In the genomic region with DNA sequence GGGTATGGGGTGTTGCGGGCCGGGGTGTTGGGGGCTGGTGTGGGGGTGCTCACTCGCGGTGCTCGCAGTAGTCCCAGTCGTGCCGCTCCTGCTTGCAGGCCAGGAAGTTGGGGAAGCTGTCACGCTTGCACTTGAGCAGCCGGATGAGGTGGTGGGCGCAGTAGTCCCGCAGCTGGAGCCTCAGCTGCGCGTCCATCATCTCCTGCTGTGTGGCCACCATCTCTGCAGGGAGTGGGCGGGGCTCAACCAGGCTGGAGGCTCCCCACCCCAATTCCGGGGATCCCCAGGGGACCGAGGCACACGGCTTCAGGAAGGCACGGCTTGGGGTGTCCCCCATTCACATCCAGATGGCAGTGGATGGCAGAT, we compare ENCODE assay signal across 31 cellular contexts. TPM values are rescaled to one million over a fixed set of nuclear protein-coding genes. Genes with fewer than 3 reads are reported as not detected.
"Had no signal": no experiment of that assay in that cellular context is flagged by ENCODE, and none has a peak within 500 bp of the region (broad histone marks: within the 10 kb centered on the region; RNA-seq: fewer than 3 reads in every experiment).

No MANE protein-coding gene starts in this region.

- H3K9me3 Mint-ChIP-seq: activated naive CD8-positive, alpha-beta T cell treated with anti-CD3 and anti-CD28 coated beads for 36 hours; activated T-helper 2 cell treated with anti-CD3 and anti-CD28 coated beads, Interferon-gamma antibody, Interleukin-2, Interleukin-4, amounts not matched to agents 10 μg/mL and 5 μg/mL and 100 μg/mL, durations not matched to agents 14 hours and 24 hours and 36 hours; mesothelial cell of epicardium; naive B cell; neural crest cell; T-helper 1 cell treated with Interleukin-12 subunit alpha and Interleukin-12 subunit beta and Interleukin-4 antibody, amounts not matched to agents 30 μg/mL and 1 μg/mL, for 36 hours had no signal

- H3K4me3 ChIP-seq: adrenal gland, body of pancreas, esophagus muscularis mucosa, heart left ventricle, pancreas, prostate gland, sigmoid colon, suprapubic skin, tibial artery, upper lobe of right lung had no signal

- DNase-seq: activated CD4-positive, alpha-beta T cell treated with anti-CD3 and anti-CD28 coated beads for 4 hours; activated CD4-positive, alpha-beta T cell treated with anti-CD3 and anti-CD28 coated beads, Interleukin-2, amount 50 U/mL, for 48 hours; activated naive CD4-positive, alpha-beta T cell; activated naive CD8-positive, alpha-beta T cell treated with anti-CD3 and anti-CD28 coated beads for 36 hours; activated T-cell treated with anti-CD3 and anti-CD28 coated beads, Interleukin-2, amount 50 U/mL, for 48 hours; adrenal gland; aorta; body of pancreas; foreskin keratinocyte; heart left ventricle; hypothalamus; naive B cell; nucleus accumbens; sigmoid colon; small intestine; stimulated activated CD4-positive, alpha-beta T cell treated with anti-CD3 and anti-CD28 coated beads, Interleukin-1b, Interleukin-23, amount 100 ng/mL, for 48 hours; stimulated activated CD4-positive, alpha-beta T cell treated with anti-CD3 and anti-CD28 coated beads, Interleukin-4, amount 100 ng/mL, for 4 hours; stimulated activated CD8-positive, alpha-beta memory T cell treated with anti-CD3 and anti-CD28 coated beads, Interleukin-4, amount 100 ng/mL, for 48 hours; stimulated activated naive CD4-positive, alpha-beta T cell; T-helper 9 cell; tibial artery; upper lobe of right lung had no signal

- H3K4me3 Mint-ChIP-seq: activated naive CD8-positive, alpha-beta T cell treated with anti-CD3 and anti-CD28 coated beads for 36 hours; mesothelial cell of epicardium; T-helper 1 cell treated with Interleukin-12 subunit alpha and Interleukin-12 subunit beta and Interleukin-4 antibody, amounts not matched to agents 30 μg/mL and 1 μg/mL, for 36 hours had no signal

- H3K9me3 ChIP-seq: adrenal gland, body of pancreas, esophagus muscularis mucosa, heart left ventricle, pancreas, prostate gland, sigmoid colon, suprapubic skin, tibial artery, upper lobe of right lung had no signal

- H3K36me3 Mint-ChIP-seq: naive B cell had no signal

- H3K27ac Mint-ChIP-seq: activated T-helper 2 cell treated with anti-CD3 and anti-CD28 coated beads, Interferon-gamma antibody, Interleukin-2, Interleukin-4, amounts not matched to agents 10 μg/mL and 5 μg/mL and 100 μg/mL, durations not matched to agents 14 hours and 24 hours and 36 hours; mesothelial cell of epicardium had no signal

- H3K27me3 Mint-ChIP-seq: activated naive CD8-positive, alpha-beta T cell treated with anti-CD3 and anti-CD28 coated beads for 36 hours; naive B cell had no signal

- H3K27ac ChIP-seq: adrenal gland, body of pancreas, esophagus muscularis mucosa, foreskin keratinocyte, heart left ventricle, pancreas, prostate gland, sigmoid colon, suprapubic skin, tibial artery, upper lobe of right lung, VCaP had no signal

- H3K27me3 ChIP-seq: adrenal gland, body of pancreas, esophagus muscularis mucosa, foreskin keratinocyte, heart left ventricle, pancreas, sigmoid colon, suprapubic skin, tibial artery, upper lobe of right lung had no signal

- H3K36me3 ChIP-seq: pancreas, prostate gland had no signal

- ATAC-seq: body of pancreas, foreskin keratinocyte, heart left ventricle, pancreas, upper lobe of right lung had no signal

RNA-seq across cellular contexts. Expression of a gene that starts 16.2 kb away (rescaled TPM):
- total RNA-seq: adrenal gland, body of pancreas, esophagus muscularis mucosa, foreskin keratinocyte, mesothelial cell of epicardium, neural crest cell, sigmoid colon, suprapubic skin, upper lobe of right lung had no signal
- polyA plus RNA-seq: aorta, foreskin keratinocyte, heart left ventricle had no signal
